Comparison of ENCODE assay signal across 1 cellular context in the genomic region with DNA sequence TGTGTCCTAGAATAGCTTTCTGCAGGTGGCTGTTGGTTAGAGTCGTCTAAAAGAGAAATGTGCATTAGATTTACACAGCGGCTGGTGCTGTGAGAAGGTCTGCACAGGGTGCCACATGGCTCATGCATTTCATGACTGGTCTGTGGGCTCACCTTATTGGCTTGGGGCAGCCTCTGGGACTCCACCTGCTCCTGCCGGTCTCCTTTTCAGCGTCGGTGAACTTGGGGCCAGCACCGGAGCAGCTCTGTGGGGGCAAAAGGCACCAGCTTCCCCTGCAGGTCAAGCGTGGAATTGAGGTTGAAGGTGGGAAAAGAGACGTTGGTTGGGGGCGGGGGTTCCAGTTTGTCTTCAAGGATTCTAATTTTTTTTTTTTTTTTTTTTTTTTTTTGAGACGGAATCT.
TF ChIP-seq lines count a peak whose summit lies in the region.

No MANE protein-coding gene starts in this region.

TF ChIP-seq in HCT116, 20 proteins besides CTCF, POLR2A, EP300 and RAD21 (continued from another document):
- TF ChIP-seq, protein P1, sequence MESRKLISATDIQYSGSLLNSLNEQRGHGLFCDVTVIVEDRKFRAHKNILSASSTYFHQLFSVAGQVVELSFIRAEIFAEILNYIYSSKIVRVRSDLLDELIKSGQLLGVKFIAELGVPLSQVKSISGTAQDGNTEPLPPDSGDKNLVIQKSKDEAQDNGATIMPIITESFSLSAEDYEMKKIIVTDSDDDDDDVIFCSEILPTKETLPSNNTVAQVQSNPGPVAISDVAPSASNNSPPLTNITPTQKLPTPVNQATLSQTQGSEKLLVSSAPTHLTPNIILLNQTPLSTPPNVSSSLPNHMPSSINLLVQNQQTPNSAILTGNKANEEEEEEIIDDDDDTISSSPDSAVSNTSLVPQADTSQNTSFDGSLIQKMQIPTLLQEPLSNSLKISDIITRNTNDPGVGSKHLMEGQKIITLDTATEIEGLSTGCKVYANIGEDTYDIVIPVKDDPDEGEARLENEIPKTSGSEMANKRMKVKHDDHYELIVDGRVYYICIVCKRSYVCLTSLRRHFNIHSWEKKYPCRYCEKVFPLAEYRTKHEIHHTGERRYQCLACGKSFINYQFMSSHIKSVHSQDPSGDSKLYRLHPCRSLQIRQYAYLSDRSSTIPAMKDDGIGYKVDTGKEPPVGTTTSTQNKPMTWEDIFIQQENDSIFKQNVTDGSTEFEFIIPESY (IDR thresholded peaks at IDR 0.05; ENCODE audit: extremely low read depth, insufficient replicate concordance, low read length): no peak
- no peak for TF ChIP-seq EGR1 (IDR thresholded peaks at IDR 0.05; ENCODE audit: low read depth)
- TF ChIP-seq CBX3 (IDR thresholded peaks at IDR 0.05; ENCODE audit: low read depth): no peak
- no peak for TF ChIP-seq EZH2phosphoT487 (IDR thresholded peaks at IDR 0.05; ENCODE audit: borderline replicate concordance)
- TF ChIP-seq, protein P2, sequence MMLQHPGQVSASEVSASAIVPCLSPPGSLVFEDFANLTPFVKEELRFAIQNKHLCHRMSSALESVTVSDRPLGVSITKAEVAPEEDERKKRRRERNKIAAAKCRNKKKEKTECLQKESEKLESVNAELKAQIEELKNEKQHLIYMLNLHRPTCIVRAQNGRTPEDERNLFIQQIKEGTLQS (IDR thresholded peaks at IDR 0.05): no peak
- no peak for TF ChIP-seq SRF (IDR thresholded peaks at IDR 0.05; ENCODE audit: low read depth)
- TF ChIP-seq TCF7L2 (IDR thresholded peaks at IDR 0.05; ENCODE audit: borderline replicate concordance, extremely low read depth, insufficient read depth, insufficient read length): no peak
- TF ChIP-seq SIN3A (IDR thresholded peaks at IDR 0.05; ENCODE audit: low read depth): no peak
- TF ChIP-seq CEBPB (IDR thresholded peaks at IDR 0.05; ENCODE audit: low read depth): no peak
- no peak for TF ChIP-seq SP1 (IDR thresholded peaks at IDR 0.05; ENCODE audit: low read depth)
- TF ChIP-seq FOSL1 (IDR thresholded peaks at IDR 0.05; ENCODE audit: low read depth): no peak
- no peak for TF ChIP-seq JUND (IDR thresholded peaks at IDR 0.05)
- TF ChIP-seq, protein P3, sequence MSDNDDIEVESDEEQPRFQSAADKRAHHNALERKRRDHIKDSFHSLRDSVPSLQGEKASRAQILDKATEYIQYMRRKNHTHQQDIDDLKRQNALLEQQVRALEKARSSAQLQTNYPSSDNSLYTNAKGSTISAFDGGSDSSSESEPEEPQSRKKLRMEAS (IDR thresholded peaks at IDR 0.05): no peak
- TF ChIP-seq, protein P4, sequence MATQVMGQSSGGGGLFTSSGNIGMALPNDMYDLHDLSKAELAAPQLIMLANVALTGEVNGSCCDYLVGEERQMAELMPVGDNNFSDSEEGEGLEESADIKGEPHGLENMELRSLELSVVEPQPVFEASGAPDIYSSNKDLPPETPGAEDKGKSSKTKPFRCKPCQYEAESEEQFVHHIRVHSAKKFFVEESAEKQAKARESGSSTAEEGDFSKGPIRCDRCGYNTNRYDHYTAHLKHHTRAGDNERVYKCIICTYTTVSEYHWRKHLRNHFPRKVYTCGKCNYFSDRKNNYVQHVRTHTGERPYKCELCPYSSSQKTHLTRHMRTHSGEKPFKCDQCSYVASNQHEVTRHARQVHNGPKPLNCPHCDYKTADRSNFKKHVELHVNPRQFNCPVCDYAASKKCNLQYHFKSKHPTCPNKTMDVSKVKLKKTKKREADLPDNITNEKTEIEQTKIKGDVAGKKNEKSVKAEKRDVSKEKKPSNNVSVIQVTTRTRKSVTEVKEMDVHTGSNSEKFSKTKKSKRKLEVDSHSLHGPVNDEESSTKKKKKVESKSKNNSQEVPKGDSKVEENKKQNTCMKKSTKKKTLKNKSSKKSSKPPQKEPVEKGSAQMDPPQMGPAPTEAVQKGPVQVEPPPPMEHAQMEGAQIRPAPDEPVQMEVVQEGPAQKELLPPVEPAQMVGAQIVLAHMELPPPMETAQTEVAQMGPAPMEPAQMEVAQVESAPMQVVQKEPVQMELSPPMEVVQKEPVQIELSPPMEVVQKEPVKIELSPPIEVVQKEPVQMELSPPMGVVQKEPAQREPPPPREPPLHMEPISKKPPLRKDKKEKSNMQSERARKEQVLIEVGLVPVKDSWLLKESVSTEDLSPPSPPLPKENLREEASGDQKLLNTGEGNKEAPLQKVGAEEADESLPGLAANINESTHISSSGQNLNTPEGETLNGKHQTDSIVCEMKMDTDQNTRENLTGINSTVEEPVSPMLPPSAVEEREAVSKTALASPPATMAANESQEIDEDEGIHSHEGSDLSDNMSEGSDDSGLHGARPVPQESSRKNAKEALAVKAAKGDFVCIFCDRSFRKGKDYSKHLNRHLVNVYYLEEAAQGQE (IDR thresholded peaks at IDR 0.05; ENCODE audit: low read depth): no peak
TF ChIP-seq in HCT116: peak in this region for 0.
